Comparison of ENCODE assay signal across 8 cellular contexts in the genomic region with DNA sequence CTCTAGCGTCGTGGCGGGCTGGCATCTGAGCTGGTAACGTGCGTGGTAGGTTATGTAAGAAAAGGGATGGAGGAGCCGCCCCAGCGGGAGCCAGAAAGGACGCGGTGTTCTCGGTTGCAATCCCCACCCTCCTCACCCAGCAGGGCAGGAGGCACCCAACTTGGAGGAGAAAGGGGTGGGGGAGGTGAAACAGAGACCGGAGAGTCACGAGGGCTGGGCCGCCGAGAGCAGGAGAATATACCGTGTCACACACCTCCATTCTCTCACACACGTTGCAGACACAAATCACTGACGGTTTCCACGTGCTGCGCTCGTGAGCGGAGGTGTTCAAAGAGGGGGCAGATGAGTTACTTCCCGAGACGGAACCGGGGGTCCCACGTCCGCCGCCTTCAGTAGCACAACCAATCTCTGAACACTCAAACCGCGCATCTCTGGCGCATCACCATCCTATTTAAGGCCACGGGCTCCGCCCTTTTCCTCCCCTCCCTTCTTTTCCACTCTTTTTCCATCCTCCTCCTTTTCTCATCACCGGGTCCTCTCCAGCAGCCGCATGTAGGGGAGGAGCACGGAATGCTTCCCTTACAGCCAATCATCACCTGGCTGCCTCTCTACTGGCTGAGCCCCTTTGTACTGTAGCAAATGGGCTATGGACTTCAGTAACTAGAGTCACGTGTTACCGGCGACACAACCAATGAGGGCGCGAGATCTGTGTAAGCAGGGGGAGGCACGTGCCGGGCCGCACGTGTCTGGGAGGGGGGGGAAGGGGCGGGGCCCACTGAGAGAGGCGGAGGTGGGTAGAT. TPM values are rescaled to one million over a fixed set of nuclear protein-coding genes. Genes with fewer than 3 reads are reported as not detected.
DNase-seq lines count a peak whose midpoint lies in the region; ATAC-seq and TF ChIP-seq lines count a peak whose summit lies in the region.

CIART (plus strand) TSS at position 797 of the 800 bp plus-strand sequence. CDS start 714 bp downstream, outside the sequence.

- no peaks in the 10 kb centered on the region for H3K4me1 ChIP-seq in iPS DF 6.9 (ENCODE audit: control insufficient read depth, insufficient read depth, low read length)

- TF ChIP-seq CTCF in VCaP (conservative IDR thresholded peaks at IDR 0.05) (no peak), MCF 10A (IDR thresholded peaks at IDR 0.05; ENCODE audit: unreplicated experiment) (no peak), retinal pigment epithelial cell (conservative IDR thresholded peaks at IDR 0.05; ENCODE audit: low read depth, low read length) (no peak)

- BruUV-seq in MCF 10A (replicated peaks; lab: Mats Ljungman, UMichigan) = no TSS peak

- intact Hi-C loops in MCF 10A (cut with micrococcal nuclease) = loop anchor here (1.0 kb wide), 2 partner anchors 26 to 46 kb away; partner anchors contain the start of gene ANP32E

- H3K4me1 Mint-ChIP-seq in MCF 10A (ENCODE audit: insufficient read depth, unreplicated experiment) = peaks cover 43% of the 10 kb centered on the region

- no peaks in the 10 kb centered on the region for H3K9me3 Mint-ChIP-seq in MCF 10A (ENCODE audit: unreplicated experiment)

- H3K4me3 ChIP-seq in iPS DF 6.9 (ENCODE audit: low read length) (peak within 1 kb of the TSS; percentile 55; the same call in 1 of the 2 replicates), retinal pigment epithelial cell (ENCODE audit: low read length) (peak within 1 kb of the TSS; percentile 67)

- peaks cover 6% of the 10 kb centered on the region; the same call in 1 of the 2 replicates for H3K36me3 ChIP-seq in iPS DF 6.9 (ENCODE audit: control insufficient read depth, insufficient read depth, low read length)

- no peaks in the 10 kb centered on the region for H3K27me3 ChIP-seq in iPS DF 6.9 (ENCODE audit: control insufficient read depth, insufficient read depth, low read length)

- peak within 1 kb of the TSS; percentile 83 for H3K4me3 Mint-ChIP-seq in MCF 10A (ENCODE audit: unreplicated experiment)

- DNase-seq in COLO668 (lab: John Stamatoyannopoulos, UW; ENCODE audit: unreplicated experiment) = peak; percentile 92
- DNase-seq in HEK293T (ENCODE audit: extremely low spot score) = peak; percentile 88
- DNase-seq in NCI-H2029 (lab: John Stamatoyannopoulos, UW) = peak; percentile 99
- peak; percentile 99 for DNase-seq in MCF 10A (ENCODE audit: unreplicated experiment)
- peak; percentile 98 for DNase-seq in iPS DF 6.9 (ENCODE audit: low read depth, low spot score)
- DNase-seq in retinal pigment epithelial cell (ENCODE audit: low read depth) = peak; percentile 97

- H3K27me3 Mint-ChIP-seq in MCF 10A (ENCODE audit: insufficient read depth, unreplicated experiment) = no peaks in the 10 kb centered on the region

- H3K27ac ChIP-seq in VCaP = peak within 1 kb of the TSS; percentile 77
- H3K27ac ChIP-seq in iPS DF 6.9 (ENCODE audit: low read length) = no peak within 1 kb of the TSS

- POLR2A ChIA-PET in HEK293T (lab: Yijun Ruan, JAX) (interaction anchor here (1.3 to 2.0 kb wide), 4 partner anchors 9 to 26 kb away, joined by 3 to 10 read pairs (median 4); partner anchors contain the start of genes C1orf54 and CA14), MCF 10A (lab: Yijun Ruan, JAX) (interaction anchor here (0.6 to 7.1 kb wide), 28 partner anchors 8 to 1765 kb away, joined by 3 to 239 read pairs (median 4); partner anchors contain the start of genes ANP32E, APH1A, C1orf54 and CA14)

- peak within 1 kb of the TSS; percentile 94 for H3K27ac Mint-ChIP-seq in MCF 10A (ENCODE audit: low read depth, unreplicated experiment)

- peaks cover 18% of the 10 kb centered on the region for H3K36me3 Mint-ChIP-seq in MCF 10A (ENCODE audit: insufficient read depth, unreplicated experiment)

- H3K9me3 ChIP-seq in iPS DF 6.9 (ENCODE audit: control insufficient read depth, insufficient read depth, low read length) = no peaks in the 10 kb centered on the region

- no peak for ATAC-seq in GM19035 (IDR thresholded peaks at IDR 0.05; ENCODE audit: unreplicated experiment)

- WGBS in iPS DF 6.9 (ENCODE audit: insufficient coverage, insufficient read length) = no CpG with 5 or more reads among the region's 46 CpGs

- CTCF ChIA-PET in HEK293T (lab: Yijun Ruan, JAX) (interaction anchor here (0.6 to 4.4 kb wide), 4 partner anchors 9 to 25 kb away, joined by 3 to 38 read pairs (median 7); partner anchors contain the start of genes C1orf54 and CA14), MCF 10A (lab: Yijun Ruan, JAX) (interaction anchor here (0.5 to 8.2 kb wide), 19 partner anchors 9 to 278 kb away, joined by 3 to 215 read pairs (median 4); partner anchors contain the start of genes APH1A, C1orf54, CA14 and PRPF3)

TF ChIP-seq in HEK293T, 16 proteins besides CTCF, POLR2A, EP300 and RAD21:
- no peak for TF ChIP-seq FOXK2 (IDR thresholded peaks at IDR 0.05)
- TF ChIP-seq SUZ12 (IDR thresholded peaks at IDR 0.05) = no peak
- peak; percentile 91 for TF ChIP-seq L3MBTL2 (conservative IDR thresholded peaks at IDR 0.05)
- TF ChIP-seq NFRKB (IDR thresholded peaks at IDR 0.05) = no peak
- TF ChIP-seq BHLHE40 (IDR thresholded peaks at IDR 0.05; ENCODE audit: borderline replicate concordance) = 0 out of 2 replicates have a peak, but pooled peaks have one; percentile 32
- TF ChIP-seq SP1 (IDR thresholded peaks at IDR 0.05) = no peak
- TF ChIP-seq FOXA1 (IDR thresholded peaks at IDR 0.05) = no peak
- peak; percentile 17; the same call in 1 of the 2 replicates for TF ChIP-seq PKNOX1 (IDR thresholded peaks at IDR 0.05)
- no peak for TF ChIP-seq TARDBP (IDR thresholded peaks at IDR 0.05)
- TF ChIP-seq ARNT (IDR thresholded peaks at IDR 0.05) = no peak
- TF ChIP-seq FOXM1 (IDR thresholded peaks at IDR 0.05; ENCODE audit: borderline replicate concordance) = no peak
- no peak for TF ChIP-seq LEF1 (IDR thresholded peaks at IDR 0.05; ENCODE audit: borderline replicate concordance)
- TF ChIP-seq ZNF384 (IDR thresholded peaks at IDR 0.05) = no peak
- TF ChIP-seq CTBP1 (IDR thresholded peaks at IDR 0.05; ENCODE audit: borderline replicate concordance) = no peak
- no peak for TF ChIP-seq HDGF (IDR thresholded peaks at IDR 0.05; ENCODE audit: borderline replicate concordance)
- no peak for TF ChIP-seq ELF4 (IDR thresholded peaks at IDR 0.05)

RNA-seq across cellular contexts. Expression of gene CIART, which starts in this region (rescaled TPM):
- 5.0 and 5.2 TPM in 2 replicates for total RNA-seq in MCF 10A (2022)
